ENCODE assay signal across 27 cellular contexts in the genomic region with DNA sequence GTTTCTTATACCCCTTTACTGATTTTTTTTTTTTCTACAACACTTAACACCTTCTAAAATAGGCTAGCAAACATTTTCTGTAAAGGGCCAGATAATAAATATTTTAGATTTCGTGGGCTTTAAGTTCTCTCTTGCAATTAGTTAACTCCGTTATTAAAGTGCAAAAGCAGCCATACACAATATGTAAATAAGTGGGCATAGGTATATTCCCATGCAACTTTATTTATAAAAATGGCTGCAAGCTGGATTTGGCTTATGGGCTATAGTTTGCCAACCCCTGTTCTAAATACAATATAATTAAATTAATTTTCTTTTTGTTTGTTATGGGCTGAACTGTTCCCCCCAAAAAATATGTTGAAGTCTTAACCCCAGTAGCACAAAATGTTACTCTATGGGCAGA. TPM values are rescaled to one million over a fixed set of nuclear protein-coding genes. Genes with fewer than 3 reads are reported as not detected.
A peak's percentile ranks its signal among the peaks of the same experiment; 100 is the strongest.
DNase-seq lines count a peak whose midpoint lies in the region; ATAC-seq, FAIRE-seq and TF ChIP-seq lines count a peak whose summit lies in the region.
"Had no signal": no experiment of that assay in that cellular context is flagged by ENCODE, and none has a peak within 500 bp of the region (broad histone marks: within the 10 kb centered on the region; RNA-seq: fewer than 3 reads in every experiment).

No MANE protein-coding gene starts in this region.

- H3K9ac ChIP-seq in endothelial cell of umbilical vein (replicated peaks; ENCODE audit: extremely low read depth, insufficient read depth, low read length): no peak overlapping the region

- no peak overlapping the region for H3K4me3 ChIP-seq in endothelial cell of umbilical vein (replicated peaks in 1 of 3; ENCODE audit: insufficient read depth in 1 of 3, low read depth in 1 of 3, low read length in 3 of 3)
- H3K4me3 ChIP-seq: cardiac muscle cell, pancreas, skin epidermis, uterus had no signal

- no peaks in the 10 kb centered on the region for H3K9me3 Mint-ChIP-seq in activated CD4-positive, alpha-beta T cell treated with anti-CD3 and anti-CD28 coated beads, Interleukin-2, amount 10 ng/mL, durations not matched to agents 24 days and 14 days
- no peaks in the 10 kb centered on the region for H3K9me3 Mint-ChIP-seq in stimulated activated naive CD8-positive, alpha-beta T cell treated with anti-CD3 and anti-CD28 coated beads, Interleukin-15, Interleukin-2, amounts not matched to agents 100 ng/mL and 50 ng/mL, for 24 hours
- no peaks in the 10 kb centered on the region for H3K9me3 Mint-ChIP-seq in effector memory CD8-positive, alpha-beta T cell
- H3K9me3 Mint-ChIP-seq: immature natural killer cell; stimulated activated naive B cell treated with anti-CD40 and anti-IgM and Interleukin-4, amounts not matched to agents 10 μg/mL and 1 μg/mL and 100 μg/mL, for 72 hours had no signal

- H3K4me1 Mint-ChIP-seq in activated CD4-positive, alpha-beta T cell treated with anti-CD3 and anti-CD28 coated beads, Interleukin-2, amount 10 ng/mL, durations not matched to agents 24 days and 14 days: peaks cover 54% of the 10 kb centered on the region
- peaks cover 72% of the 10 kb centered on the region for H3K4me1 Mint-ChIP-seq in stimulated activated naive CD8-positive, alpha-beta T cell treated with anti-CD3 and anti-CD28 coated beads, Interleukin-15, Interleukin-2, amounts not matched to agents 100 ng/mL and 50 ng/mL, for 24 hours (ENCODE audit: low read depth)
- H3K4me1 Mint-ChIP-seq in effector memory CD8-positive, alpha-beta T cell (ENCODE audit: low read depth in 2 of 2): peaks cover 8 to 11% of the 10 kb centered on the region in 2 donors
- H3K4me1 Mint-ChIP-seq: immature natural killer cell, neural crest cell had no signal

- CTCF ChIA-PET in endothelial cell of umbilical vein (lab: Charles Lee): no interaction called here

- H3K27ac ChIP-seq in endothelial cell of umbilical vein (ENCODE audit: insufficient read depth, low read depth, low read length): no peak overlapping the region
- H3K27ac ChIP-seq: epithelial cell of prostate, HL-60, pancreas, thoracic aorta, uterus had no signal

- peaks cover 3 to 13% of the 10 kb centered on the region in 2 experiments for H3K36me3 ChIP-seq in endothelial cell of umbilical vein (ENCODE audit: control insufficient read depth in 2 of 2, extremely low read depth in 1 of 2, insufficient read depth in 2 of 2, low read length in 2 of 2)
- H3K36me3 ChIP-seq: uterus had no signal

- intact Hi-C loops in activated CD4-positive, alpha-beta T cell treated with anti-CD3 and anti-CD28 coated beads, Interleukin-2, amount 10 ng/mL, durations not matched to agents 24 days and 14 days (cut with micrococcal nuclease): loop anchor here (1.0 to 5.0 kb wide), 3 partner anchors 9 to 217 kb away; no protein-coding TSS in a partner anchor
- intact Hi-C loops in endothelial cell of umbilical vein (cut with micrococcal nuclease): loop anchor here (1.0 kb wide), 1 partner anchor 217 kb away; no protein-coding TSS in a partner anchor

- TF ChIP-seq POLR2A in endothelial cell of umbilical vein (IDR thresholded peaks at IDR 0.05; ENCODE audit: low read depth, low read length): no peak

- H2AFZ ChIP-seq in endothelial cell of umbilical vein (ENCODE audit: low read depth, low read length): no peak overlapping the region

- FAIRE-seq in endothelial cell of umbilical vein (lab: Jason Lieb, UNC): no peak
- FAIRE-seq: A204.1, astrocyte had no signal

- H3K27me3 ChIP-seq in endothelial cell of umbilical vein (ENCODE audit: control insufficient read depth in 2 of 2, insufficient read depth in 2 of 2, low read length in 2 of 2): no peaks in the 10 kb centered on the region
- H3K27me3 ChIP-seq: cardiac muscle cell, pancreas, uterus had no signal

- no peak for DNase-seq in activated CD4-positive, alpha-beta T cell treated with anti-CD3 and anti-CD28 coated beads, Interleukin-2, amount 10 ng/mL, durations not matched to agents 24 days and 14 days
- DNase-seq in activated CD4-positive, alpha-beta T cell treated with anti-CD3 and anti-CD28 coated beads for 48 hours: no peak
- no peak for DNase-seq in stimulated activated naive CD8-positive, alpha-beta T cell treated with anti-CD3 and anti-CD28 coated beads, Interleukin-15, Interleukin-2, amounts not matched to agents 100 U/mL and 50 U/mL, for 24 hours
- DNase-seq in endothelial cell of umbilical vein (ENCODE audit: low read depth, low spot score) (no peak), GM19238 (ENCODE audit: insufficient read length, low spot score) (no peak), NCI-H526 (lab: John Stamatoyannopoulos, UW) (no peak)
- DNase-seq in effector memory CD8-positive, alpha-beta T cell: no peak
- DNase-seq: activated CD4-positive, CD25-positive, alpha-beta regulatory T cell; immature natural killer cell; left colon; NCI-H1417 treated with DMSO at 0.1 percent for 48 hours; NCI-H345; pancreas; SHP77; stimulated activated naive B cell treated with anti-CD40 and anti-IgM and Interleukin-4, amounts not matched to agents 10 μg/mL and 1 μg/mL and 100 μg/mL, for 72 hours; uterus had no signal

- POLR2A ChIA-PET in endothelial cell of umbilical vein (lab: Charles Lee): interaction anchor here (0.7 kb wide), 1 partner anchor 81 kb away, joined by 6 read pairs; no protein-coding TSS in a partner anchor

- H3K36me3 Mint-ChIP-seq in activated CD4-positive, alpha-beta T cell treated with anti-CD3 and anti-CD28 coated beads, Interleukin-2, amount 10 ng/mL, durations not matched to agents 24 days and 14 days (ENCODE audit: low read depth): peaks cover 39% of the 10 kb centered on the region
- H3K36me3 Mint-ChIP-seq in stimulated activated naive CD8-positive, alpha-beta T cell treated with anti-CD3 and anti-CD28 coated beads, Interleukin-15, Interleukin-2, amounts not matched to agents 100 ng/mL and 50 ng/mL, for 24 hours (ENCODE audit: low read depth): peaks cover 46% of the 10 kb centered on the region
- peaks cover 16% of the 10 kb centered on the region for H3K36me3 Mint-ChIP-seq in effector memory CD8-positive, alpha-beta T cell (ENCODE audit: insufficient read depth)

- H4K20me1 ChIP-seq in endothelial cell of umbilical vein (replicated peaks; ENCODE audit: control insufficient read depth, extremely low read depth, insufficient read depth, low read length): peaks cover 15% of the 10 kb centered on the region

- no peak for ATAC-seq in stimulated activated naive CD8-positive, alpha-beta T cell treated with anti-CD3 and anti-CD28 coated beads, Interleukin-15, Interleukin-2, amounts not matched to agents 100 U/mL and 50 U/mL, for 24 hours
- ATAC-seq in effector memory CD8-positive, alpha-beta T cell (replicated peaks): no peak
- ATAC-seq: HCT116; left colon; Panc1; stimulated activated naive B cell treated with anti-CD40 and anti-IgM and Interleukin-4, amounts not matched to agents 10 μg/mL and 1 μg/mL and 100 μg/mL, for 72 hours had no signal

- no peaks in the 10 kb centered on the region for H3K9me3 ChIP-seq in endothelial cell of umbilical vein (replicated peaks; ENCODE audit: control insufficient read depth, insufficient read depth, low read length)
- H3K9me3 ChIP-seq: pancreas, thoracic aorta, uterus had no signal

- H3K4me2 ChIP-seq in endothelial cell of umbilical vein (ENCODE audit: insufficient read depth, low read length): peak overlapping the region; percentile 12

- H3K9me1 ChIP-seq in endothelial cell of umbilical vein (replicated peaks; ENCODE audit: control insufficient read depth, extremely low read depth, insufficient read depth, low read length): peaks cover 2% of the 10 kb centered on the region

- H3K27ac Mint-ChIP-seq in activated CD4-positive, alpha-beta T cell treated with anti-CD3 and anti-CD28 coated beads, Interleukin-2, amount 10 ng/mL, durations not matched to agents 24 days and 14 days: no peak overlapping the region
- peak overlapping the region; percentile 79 for H3K27ac Mint-ChIP-seq in stimulated activated naive CD8-positive, alpha-beta T cell treated with anti-CD3 and anti-CD28 coated beads, Interleukin-15, Interleukin-2, amounts not matched to agents 100 ng/mL and 50 ng/mL, for 24 hours
- H3K27ac Mint-ChIP-seq in effector memory CD8-positive, alpha-beta T cell: no peak overlapping the region
- H3K27ac Mint-ChIP-seq: immature natural killer cell; stimulated activated naive B cell treated with anti-CD40 and anti-IgM and Interleukin-4, amounts not matched to agents 10 μg/mL and 1 μg/mL and 100 μg/mL, for 72 hours had no signal

- peak overlapping the region; percentile 4 for H3K4me3 Mint-ChIP-seq in activated CD4-positive, alpha-beta T cell treated with anti-CD3 and anti-CD28 coated beads, Interleukin-2, amount 10 ng/mL, durations not matched to agents 24 days and 14 days
- no peak overlapping the region for H3K4me3 Mint-ChIP-seq in stimulated activated naive CD8-positive, alpha-beta T cell treated with anti-CD3 and anti-CD28 coated beads, Interleukin-15, Interleukin-2, amounts not matched to agents 100 ng/mL and 50 ng/mL, for 24 hours
- no peak overlapping the region for H3K4me3 Mint-ChIP-seq in effector memory CD8-positive, alpha-beta T cell
- H3K4me3 Mint-ChIP-seq: immature natural killer cell; neural crest cell; stimulated activated naive B cell treated with anti-CD40 and anti-IgM and Interleukin-4, amounts not matched to agents 10 μg/mL and 1 μg/mL and 100 μg/mL, for 72 hours had no signal

- BruUV-seq in endothelial cell of umbilical vein (replicated peaks; lab: Mats Ljungman, UMichigan): no TSS peak

- H3K79me2 ChIP-seq in endothelial cell of umbilical vein (ENCODE audit: control insufficient read depth, insufficient read depth, low read length): peaks cover 99% of the 10 kb centered on the region

- TF ChIP-seq CTCF in endothelial cell of umbilical vein (IDR thresholded peaks at IDR 0.05; ENCODE audit: extremely low read depth in 1 of 2, insufficient read depth in 1 of 2, low read depth in 1 of 2, low read length in 2 of 2): no peak

- no peaks in the 10 kb centered on the region for H3K27me3 Mint-ChIP-seq in activated CD4-positive, alpha-beta T cell treated with anti-CD3 and anti-CD28 coated beads, Interleukin-2, amount 10 ng/mL, durations not matched to agents 24 days and 14 days
- H3K27me3 Mint-ChIP-seq in stimulated activated naive CD8-positive, alpha-beta T cell treated with anti-CD3 and anti-CD28 coated beads, Interleukin-15, Interleukin-2, amounts not matched to agents 100 ng/mL and 50 ng/mL, for 24 hours: no peaks in the 10 kb centered on the region
- H3K27me3 Mint-ChIP-seq in effector memory CD8-positive, alpha-beta T cell: no peaks in the 10 kb centered on the region
- H3K27me3 Mint-ChIP-seq: stimulated activated naive B cell treated with anti-CD40 and anti-IgM and Interleukin-4, amounts not matched to agents 10 μg/mL and 1 μg/mL and 100 μg/mL, for 72 hours had no signal

- dilution Hi-C loops in endothelial cell of umbilical vein (cut with MboI; ENCODE audit: extremely low pct_ligation_motif_present, low sequenced_read_pairs): no loop called here

- peaks cover 3% of the 10 kb centered on the region for H3K4me1 ChIP-seq in endothelial cell of umbilical vein (ENCODE audit: control insufficient read depth, extremely low read depth, insufficient read depth, low read length)
- H3K4me1 ChIP-seq: uterus had no signal

RNA-seq across cellular contexts. Expression of a gene that starts 10.8 kb away (rescaled TPM):
- total RNA-seq in activated CD4-positive, alpha-beta T cell treated with anti-CD3 and anti-CD28 coated beads, Interleukin-2, amount 10 ng/mL, durations not matched to agents 24 days and 14 days: 65.1 and 68.2 TPM in 2 replicates
- 345 and 361 TPM in 2 replicates for total RNA-seq in endothelial cell of umbilical vein
- 80.3 and 135 TPM in 2 replicates for polyA plus RNA-seq in endothelial cell of umbilical vein
- 83.9 and 119 TPM in 2 replicates for polyA plus RNA-seq in endothelial cell of umbilical vein (2011; cell fraction: cytosol; rRNA removed)
- 120 and 134 TPM in 2 replicates for polyA plus RNA-seq in endothelial cell of umbilical vein (2011; cell fraction: nucleus; rRNA removed)
- polyA plus RNA-seq in endothelial cell of umbilical vein (2012): 175 and 248 TPM in 2 replicates
- 460 and 502 TPM in 2 replicates for polyA minus RNA-seq in endothelial cell of umbilical vein
- 73.7 TPM for polyA minus RNA-seq in endothelial cell of umbilical vein (2011; cell fraction: cytosol; rRNA and poly(A)+ RNA removed)
- 278 and 424 TPM in 2 replicates for polyA minus RNA-seq in endothelial cell of umbilical vein (2011; cell fraction: nucleus; rRNA and poly(A)+ RNA removed)
